Comparison of ENCODE assay signal across 10 cellular contexts in the genomic region with DNA sequence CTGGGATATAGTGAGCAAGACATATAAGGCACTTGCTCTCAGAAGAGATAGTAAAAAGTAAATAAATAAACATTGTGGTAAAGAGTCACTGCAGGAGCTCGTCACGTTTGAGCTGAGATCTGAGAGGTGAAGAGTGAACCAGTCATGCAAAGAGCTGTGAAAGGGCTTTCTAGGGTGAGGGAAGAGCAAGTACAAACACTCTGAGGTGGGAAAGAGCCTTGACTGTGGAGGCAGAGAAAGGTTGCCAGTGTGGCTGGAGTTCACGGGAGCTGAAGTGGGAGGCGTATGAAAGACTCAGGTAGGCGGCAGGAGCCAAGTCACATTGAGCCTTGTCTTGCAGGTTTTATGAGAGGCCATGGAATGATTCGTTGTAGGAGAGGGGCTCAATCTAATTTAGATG.
A peak's percentile ranks its signal among the peaks of the same experiment; 100 is the strongest.
DNase-seq lines count a peak whose midpoint lies in the region; ATAC-seq lines count a peak whose summit lies in the region.
"Had no signal": no experiment of that assay in that cellular context is flagged by ENCODE, and none has a peak within 500 bp of the region (broad histone marks: within the 10 kb centered on the region; RNA-seq: fewer than 3 reads in every experiment).

No MANE protein-coding gene starts in this region.

- peak; percentile 81 for DNase-seq in kidney tubule cell (ENCODE audit: low spot score)
- DNase-seq in anterior cingulate cortex (lab: John Stamatoyannopoulos, UW) = no peak
- DNase-seq in activated CD8-positive, alpha-beta memory T cell treated with anti-CD3 and anti-CD28 coated beads for 24 hours = no peak
- DNase-seq in NCI-H1105 (lab: John Stamatoyannopoulos, UW) = no peak
- DNase-seq in midbrain (lab: John Stamatoyannopoulos, UW) = no peak
- DNase-seq: activated B cell treated with CpG ODN at 0.5 μM for 24 hours, adrenal gland had no signal

- peak; percentile 60 for ATAC-seq in GM18520 (IDR thresholded peaks at IDR 0.05; ENCODE audit: unreplicated experiment)
- ATAC-seq in GM21737 (IDR thresholded peaks at IDR 0.05; ENCODE audit: unreplicated experiment) = peak; percentile 61
- ATAC-seq in HG03571 (IDR thresholded peaks at IDR 0.05; ENCODE audit: unreplicated experiment) = peak; percentile 75
